In the genomic region with DNA sequence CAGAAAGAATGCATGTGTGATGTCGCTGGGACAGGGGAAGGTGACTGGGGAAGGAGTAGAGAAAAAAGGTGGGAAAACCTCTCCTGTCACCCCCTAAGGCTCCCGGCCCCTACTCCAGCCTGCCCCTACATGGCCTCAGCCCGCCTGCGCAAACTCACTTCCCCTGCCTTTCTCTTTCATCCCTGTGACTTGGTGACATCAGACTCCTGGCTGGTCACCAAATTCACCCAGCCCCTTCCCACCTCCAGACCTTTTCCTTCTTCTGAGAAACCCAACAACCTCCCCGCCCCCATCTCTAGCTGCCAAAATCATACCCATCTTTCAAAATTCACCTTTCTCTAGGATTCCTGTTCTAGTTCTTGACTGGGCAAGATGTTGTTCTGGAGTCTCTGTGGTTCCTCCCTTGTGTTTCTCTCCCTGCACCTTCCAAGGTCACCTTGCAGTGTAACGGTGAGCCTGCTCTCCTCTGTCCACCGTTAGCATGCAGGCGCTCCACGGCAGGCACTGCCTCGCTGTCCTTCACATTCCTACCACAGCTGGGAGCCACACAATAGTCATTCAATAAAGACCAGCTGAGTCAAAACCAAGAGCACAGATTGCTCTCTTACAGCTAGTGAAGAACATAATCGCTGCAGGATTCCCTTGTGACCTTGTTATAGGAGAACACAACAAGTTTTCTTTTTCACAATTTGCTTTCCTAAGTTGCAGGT, we compare ENCODE assay signal across 13 cellular contexts.
DNase-seq lines count a peak whose midpoint lies in the region; ATAC-seq and TF ChIP-seq lines count a peak whose summit lies in the region.
"Had no signal": no experiment of that assay in that cellular context is flagged by ENCODE, and none has a peak within 500 bp of the region (broad histone marks: within the 10 kb centered on the region; RNA-seq: fewer than 3 reads in every experiment).

No MANE protein-coding gene starts in this region.

- peak; percentile 60 for ATAC-seq in Right ventricle myocardium inferior
- ATAC-seq in aorta (ENCODE audit: low FRiP score), result peak; percentile 30
- ATAC-seq: activated T-cell treated with anti-CD3 and anti-CD28 coated beads, Interleukin-2, amount 50 U/mL, for 4 hours had no signal

- peaks cover 10% of the 10 kb centered on the region for H3K36me3 Mint-ChIP-seq in nephron progenitor cell (ENCODE audit: low read depth)

- 73 to 75% methylated on average over 11 of the region's 11 CpGs for WGBS in aorta, 2 donors

- peaks cover 0 to under 1% of the 10 kb centered on the region in 2 donors for H3K4me1 ChIP-seq in aorta (ENCODE audit: control insufficient read depth in 1 of 2, insufficient read depth in 2 of 2, low read length in 2 of 2)
- H3K4me1 ChIP-seq in Peyer's patch, result no peaks in the 10 kb centered on the region

- POLR2A ChIA-PET in HEK293T (lab: Yijun Ruan, JAX), result no interaction called here

- H3K36me3 ChIP-seq in aorta (ENCODE audit: control insufficient read depth in 1 of 2, insufficient read depth in 2 of 2, low read length in 1 of 2) (no peaks in the 10 kb centered on the region), Peyer's patch (no peaks in the 10 kb centered on the region)

- H3K4me3 ChIP-seq in fibroblast of pulmonary artery (replicated peaks; ENCODE audit: low read depth, low read length) (no peak overlapping the region), aorta (ENCODE audit: low read length in 2 of 2) (no peak overlapping the region), Peyer's patch (no peak overlapping the region)
- H3K4me3 ChIP-seq: skin epidermis had no signal

- H3K27ac ChIP-seq in aorta (ENCODE audit: low read depth in 1 of 2, low read length in 2 of 2), result no peak overlapping the region
- H3K27ac ChIP-seq in Peyer's patch, result no peak overlapping the region
- H3K27ac ChIP-seq: epithelial cell of prostate, skin epidermis had no signal

- no peaks in the 10 kb centered on the region for H3K9me3 ChIP-seq in aorta (ENCODE audit: control insufficient read depth, low read length)
- H3K9me3 ChIP-seq in Peyer's patch, result no peaks in the 10 kb centered on the region

- no peak overlapping the region for H3K4me3 Mint-ChIP-seq in nephron progenitor cell
- H3K4me3 Mint-ChIP-seq: activated T-cell treated with anti-CD3 and anti-CD28 coated beads, Interleukin-2, amount 50 U/mL, for 4 hours had no signal

- peaks cover 20% of the 10 kb centered on the region for H3K4me1 Mint-ChIP-seq in nephron progenitor cell

- peak overlapping the region; percentile 61 for H3K27ac Mint-ChIP-seq in nephron progenitor cell

- no peaks in the 10 kb centered on the region for H3K9me3 Mint-ChIP-seq in nephron progenitor cell
- H3K9me3 Mint-ChIP-seq: activated T-cell treated with anti-CD3 and anti-CD28 coated beads, Interleukin-2, amount 50 U/mL, for 4 hours had no signal

- H3K27me3 Mint-ChIP-seq in nephron progenitor cell (ENCODE audit: low read depth, poor library complexity), result no peaks in the 10 kb centered on the region

- CTCF ChIA-PET in HEK293T (lab: Yijun Ruan, JAX), result no interaction called here

- DNase-seq in Right ventricle myocardium inferior (ENCODE audit: missing footprints), result no peak
- no peak for DNase-seq in cardiac septum (ENCODE audit: low spot score)
- DNase-seq in fibroblast of pulmonary artery (ENCODE audit: low read depth), result peak; percentile 14
- no peak for DNase-seq in nephron progenitor cell
- DNase-seq in aorta, result no peak
- no peak for DNase-seq in KBM-7
- no peak for DNase-seq in HEK293T (ENCODE audit: extremely low spot score)
- DNase-seq in Peyer's patch, result no peak
- DNase-seq: activated CD4-positive, CD25-positive, alpha-beta regulatory T cell treated with anti-CD3 and anti-CD28 coated beads, Interleukin-2, amount 50 U/mL, for 72 hours; activated T-cell treated with anti-CD3 and anti-CD28 coated beads, Interleukin-2, amount 50 U/mL, for 4 hours; SW 1271 had no signal

- TF ChIP-seq POLR2A in Peyer's patch (IDR thresholded peaks at IDR 0.05), result no peak

- in situ Hi-C loops in KBM-7 (cut with MboI; ENCODE audit: low pct_unique_long_range_greater_than_20kb, low sequenced_read_pairs), result no loop called here

- intact Hi-C loops in Right ventricle myocardium inferior (cut with DNase I), result loop anchor here (2.0 to 10.0 kb wide), 2 partner anchors 58 to 132 kb away; no protein-coding TSS in a partner anchor
- intact Hi-C loops in cardiac septum (cut with DNase I), result no loop called here
- intact Hi-C loops in aorta (cut with DNase I), result no loop called here

- no peaks in the 10 kb centered on the region for H3K27me3 ChIP-seq in aorta (ENCODE audit: control insufficient read depth in 1 of 2, insufficient read depth in 2 of 2, low read length in 1 of 2)
- no peaks in the 10 kb centered on the region for H3K27me3 ChIP-seq in Peyer's patch

- TF ChIP-seq CTCF in fibroblast of pulmonary artery (IDR thresholded peaks at IDR 0.05; ENCODE audit: low read length, missing control alignments) (peak; percentile 24), nephron progenitor cell (IDR thresholded peaks at IDR 0.05) (peak; percentile 28), Peyer's patch (IDR thresholded peaks at IDR 0.05) (no peak)

TF ChIP-seq in HEK293T, 16 proteins besides CTCF, POLR2A, EP300 and RAD21:
- TF ChIP-seq FOXA1 (IDR thresholded peaks at IDR 0.05), result no peak
- no peak for TF ChIP-seq HDGF (IDR thresholded peaks at IDR 0.05; ENCODE audit: borderline replicate concordance)
- TF ChIP-seq SP1 (IDR thresholded peaks at IDR 0.05), result no peak
- TF ChIP-seq ELF4 (IDR thresholded peaks at IDR 0.05), result no peak
- no peak for TF ChIP-seq CTBP1 (IDR thresholded peaks at IDR 0.05; ENCODE audit: borderline replicate concordance)
- no peak for TF ChIP-seq BHLHE40 (IDR thresholded peaks at IDR 0.05; ENCODE audit: borderline replicate concordance)
- TF ChIP-seq LEF1 (IDR thresholded peaks at IDR 0.05; ENCODE audit: borderline replicate concordance), result no peak
- TF ChIP-seq FOXK2 (IDR thresholded peaks at IDR 0.05), result no peak
- TF ChIP-seq TARDBP (IDR thresholded peaks at IDR 0.05), result no peak

Comparison
In these comparisons a context has a peak if more than half of its experiments do, and no peak if none do; other contexts are left out.
1. CTCF ChIP-seq: peak in fibroblast of pulmonary artery (single experiment) and nephron progenitor cell (single experiment); none in Peyer's patch (0 of 6).